In the genomic region with DNA sequence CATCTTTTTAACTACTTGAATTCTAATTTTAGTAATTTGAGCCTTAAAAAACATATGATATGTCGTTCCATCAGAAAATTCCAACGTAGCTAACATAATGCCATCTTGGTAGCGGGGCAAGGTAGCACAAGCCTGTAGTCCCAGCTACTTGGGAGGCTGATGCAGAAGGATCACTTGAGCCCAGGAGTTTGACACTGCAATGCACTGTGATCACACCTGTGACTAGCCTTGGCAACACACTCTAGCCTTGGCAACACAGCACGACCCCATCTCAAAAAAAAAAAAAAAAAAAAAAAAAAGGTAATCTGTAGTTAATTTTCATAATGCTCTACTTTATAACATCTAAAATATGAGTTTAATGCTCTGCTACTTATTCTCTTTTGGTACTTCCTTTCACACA, we compare ENCODE assay signal across 14 cellular contexts. TPM values are rescaled to one million over a fixed set of nuclear protein-coding genes. Genes with fewer than 3 reads are reported as not detected.
DNase-seq lines count a peak whose midpoint lies in the region; ATAC-seq and TF ChIP-seq lines count a peak whose summit lies in the region.
"Had no signal": no experiment of that assay in that cellular context is flagged by ENCODE, and none has a peak within 500 bp of the region (broad histone marks: within the 10 kb centered on the region; RNA-seq: fewer than 3 reads in every experiment).

No MANE protein-coding gene starts in this region.

- intact Hi-C loops in ascending aorta (cut with DNase I), result loop anchor here (10.0 kb wide), 2 partner anchors 512 to 932 kb away; a partner anchor contains a TSS

- H3K36me3 Mint-ChIP-seq in T-helper 2 cell treated with Interferon-gamma antibody and Interleukin-4, amounts not matched to agents 5 μg/mL and 100 μg/mL, for 36 hours (ENCODE audit: low read depth), result peaks cover 57% of the 10 kb centered on the region
- H3K36me3 Mint-ChIP-seq in HFFc6 (ENCODE audit: low read depth), result peaks cover 19% of the 10 kb centered on the region
- H3K36me3 Mint-ChIP-seq in activated naive CD8-positive, alpha-beta T cell treated with anti-CD3 and anti-CD28 coated beads for 36 hours, result peaks cover 52% of the 10 kb centered on the region
- peaks cover 6% of the 10 kb centered on the region for H3K36me3 Mint-ChIP-seq in natural killer cell treated with Interleukin-12 subunit alpha and Interleukin-12 subunit beta and Interleukin-15 and Interleukin-18, amount 100 ng/mL, for 72 hours

- H3K27ac Mint-ChIP-seq in T-helper 2 cell treated with Interferon-gamma antibody and Interleukin-4, amounts not matched to agents 5 μg/mL and 100 μg/mL, for 36 hours, result peak overlapping the region; percentile 47
- H3K27ac Mint-ChIP-seq in HFFc6, result peak overlapping the region; percentile 31; the same call in 1 of the 2 replicates
- H3K27ac Mint-ChIP-seq in activated naive CD8-positive, alpha-beta T cell treated with anti-CD3 and anti-CD28 coated beads for 36 hours, result peak overlapping the region; percentile 54
- H3K27ac Mint-ChIP-seq in natural killer cell treated with Interleukin-12 subunit alpha and Interleukin-12 subunit beta and Interleukin-15 and Interleukin-18, amount 100 ng/mL, for 72 hours, result peak overlapping the region; percentile 29 to 78

- peaks cover 59% of the 10 kb centered on the region for H3K4me1 Mint-ChIP-seq in T-helper 2 cell treated with Interferon-gamma antibody and Interleukin-4, amounts not matched to agents 5 μg/mL and 100 μg/mL, for 36 hours (ENCODE audit: low read depth)
- peaks cover 73% of the 10 kb centered on the region for H3K4me1 Mint-ChIP-seq in HFFc6 (ENCODE audit: low read depth)
- H3K4me1 Mint-ChIP-seq in activated naive CD8-positive, alpha-beta T cell treated with anti-CD3 and anti-CD28 coated beads for 36 hours, result peaks cover 70% of the 10 kb centered on the region
- H3K4me1 Mint-ChIP-seq in natural killer cell treated with Interleukin-12 subunit alpha and Interleukin-12 subunit beta and Interleukin-15 and Interleukin-18, amount 100 ng/mL, for 72 hours (ENCODE audit: low read depth in 2 of 2), result peaks cover 53 to 70% of the 10 kb centered on the region in 2 donors

- peaks cover 0 to 10% of the 10 kb centered on the region in 2 donors for H3K36me3 ChIP-seq in ascending aorta
- H3K36me3 ChIP-seq: breast epithelium had no signal

- H3K27me3 Mint-ChIP-seq in T-helper 2 cell treated with Interferon-gamma antibody and Interleukin-4, amounts not matched to agents 5 μg/mL and 100 μg/mL, for 36 hours (ENCODE audit: low read depth), result no peaks in the 10 kb centered on the region
- no peaks in the 10 kb centered on the region for H3K27me3 Mint-ChIP-seq in HFFc6 (ENCODE audit: insufficient read depth)
- H3K27me3 Mint-ChIP-seq in activated naive CD8-positive, alpha-beta T cell treated with anti-CD3 and anti-CD28 coated beads for 36 hours, result no peaks in the 10 kb centered on the region
- H3K27me3 Mint-ChIP-seq in natural killer cell treated with Interleukin-12 subunit alpha and Interleukin-12 subunit beta and Interleukin-15 and Interleukin-18, amount 100 ng/mL, for 72 hours, result no peaks in the 10 kb centered on the region

- TF ChIP-seq CTCF in HFFc6 (IDR thresholded peaks at IDR 0.05) (no peak), ascending aorta (IDR thresholded peaks at IDR 0.05) (no peak)

- H3K4me3 Mint-ChIP-seq in T-helper 2 cell treated with Interferon-gamma antibody and Interleukin-4, amounts not matched to agents 5 μg/mL and 100 μg/mL, for 36 hours, result peak overlapping the region; percentile 75
- peak overlapping the region; percentile 60; the same call in 1 of the 2 replicates for H3K4me3 Mint-ChIP-seq in HFFc6
- H3K4me3 Mint-ChIP-seq in activated naive CD8-positive, alpha-beta T cell treated with anti-CD3 and anti-CD28 coated beads for 36 hours, result peak overlapping the region; percentile 60
- H3K4me3 Mint-ChIP-seq in natural killer cell treated with Interleukin-12 subunit alpha and Interleukin-12 subunit beta and Interleukin-15 and Interleukin-18, amount 100 ng/mL, for 72 hours, result peak overlapping the region; percentile 62

- no peak for DNase-seq in T-helper 2 cell treated with Interferon-gamma antibody and Interleukin-4, amounts not matched to agents 5 μg/mL and 100 μg/mL, for 36 hours (ENCODE audit: low spot score)
- DNase-seq in T-helper 2 cell, result no peak
- no peak for DNase-seq in HFFc6
- DNase-seq in activated naive CD8-positive, alpha-beta T cell treated with anti-CD3 and anti-CD28 coated beads for 36 hours, result no peak
- no peak for DNase-seq in natural killer cell treated with Interleukin-12 subunit alpha and Interleukin-12 subunit beta and Interleukin-15 and Interleukin-18, amount 100 ng/mL, for 72 hours (ENCODE audit: low spot score)
- no peak for DNase-seq in ascending aorta (ENCODE audit: low spot score in 2 of 2)
- no peak for DNase-seq in cerebellum (ENCODE audit: low spot score)
- no peak for DNase-seq in SW 1271 (lab: John Stamatoyannopoulos, UW)
- DNase-seq: head of caudate nucleus, left cardiac atrium, NCI-H1417, NCI-H526 had no signal

- H3K9me3 Mint-ChIP-seq in T-helper 2 cell treated with Interferon-gamma antibody and Interleukin-4, amounts not matched to agents 5 μg/mL and 100 μg/mL, for 36 hours, result no peaks in the 10 kb centered on the region
- H3K9me3 Mint-ChIP-seq in HFFc6, result no peaks in the 10 kb centered on the region
- H3K9me3 Mint-ChIP-seq in activated naive CD8-positive, alpha-beta T cell treated with anti-CD3 and anti-CD28 coated beads for 36 hours, result no peaks in the 10 kb centered on the region
- H3K9me3 Mint-ChIP-seq in natural killer cell treated with Interleukin-12 subunit alpha and Interleukin-12 subunit beta and Interleukin-15 and Interleukin-18, amount 100 ng/mL, for 72 hours, result no peaks in the 10 kb centered on the region

- ATAC-seq in natural killer cell treated with Interleukin-12 subunit alpha and Interleukin-12 subunit beta and Interleukin-15 and Interleukin-18, amount 100 ng/mL, for 72 hours, result peak in 1 of 2 donors; percentile 59
- ATAC-seq: left cardiac atrium had no signal

- H3K4me3 ChIP-seq in ascending aorta, result peak overlapping the region in 1 of 2 donors; percentile 11
- H3K4me3 ChIP-seq: breast epithelium, tibial nerve had no signal

- H3K9me3 ChIP-seq in ascending aorta, result no peaks in the 10 kb centered on the region
- H3K9me3 ChIP-seq: breast epithelium, tibial nerve had no signal

- no peaks in the 10 kb centered on the region for H3K27me3 ChIP-seq in ascending aorta
- H3K27me3 ChIP-seq: breast epithelium, tibial nerve had no signal

- H3K27ac ChIP-seq in ascending aorta, result no peak overlapping the region
- H3K27ac ChIP-seq: tibial nerve had no signal

- peaks cover 14 to 63% of the 10 kb centered on the region in 2 donors for H3K4me1 ChIP-seq in ascending aorta

RNA-seq across cellular contexts. Expression of a gene that starts 6.7 kb away (rescaled TPM):
- total RNA-seq in HFFc6 (2021; fragmentation: NEBNext Ultra II Directional; extraction: Animal tissue kit (Norgen Biotek cat#: 25700)), result 100 to 1,000 TPM; 136 to 164 (median 153) TPM
- 100 to 1,000 TPM; 237 to 239 TPM for total RNA-seq in activated naive CD8-positive, alpha-beta T cell treated with anti-CD3 and anti-CD28 coated beads for 36 hours
- 100 to 1,000 TPM; 200 to 203 TPM for total RNA-seq in natural killer cell treated with Interleukin-12 subunit alpha and Interleukin-12 subunit beta and Interleukin-15 and Interleukin-18, amount 100 ng/mL, for 72 hours
- 42.6 TPM for total RNA-seq in ascending aorta
- 208 TPM for total RNA-seq in cerebellum

RNA-seq across cellular contexts. Expression of a gene that starts 32.8 kb away (rescaled TPM):
- total RNA-seq in HFFc6 (2021; fragmentation: NEBNext Ultra II Directional; extraction: Animal tissue kit (Norgen Biotek cat#: 25700)), result 1 to 10 TPM; 2.6 to 6.8 (median 6.3) TPM
- 10 to 100 TPM; 28.4 to 30.0 TPM for total RNA-seq in activated naive CD8-positive, alpha-beta T cell treated with anti-CD3 and anti-CD28 coated beads for 36 hours
- 10 to 100 TPM; 14.9 to 26.1 TPM for total RNA-seq in natural killer cell treated with Interleukin-12 subunit alpha and Interleukin-12 subunit beta and Interleukin-15 and Interleukin-18, amount 100 ng/mL, for 72 hours
- not detected for total RNA-seq in ascending aorta
- 0.82 TPM for total RNA-seq in cerebellum
